ENCODE assay signal across 15 cellular contexts in genomic region chr9:97519441-97519970, GRCh38. TPM values are rescaled to one million over a fixed set of nuclear protein-coding genes. Genes with fewer than 3 reads are reported as not detected.
DNase-seq lines count a peak whose midpoint lies in the region; ATAC-seq and TF ChIP-seq lines count a peak whose summit lies in the region.
"Had no signal": no experiment of that assay in that cellular context is flagged by ENCODE, and none has a peak within 500 bp of the region (broad histone marks: within the 10 kb centered on the region; RNA-seq: fewer than 3 reads in every experiment).

No MANE protein-coding gene starts in this region.

- peak overlapping the region; percentile 68 for H3K27ac ChIP-seq in PC-9
- peak overlapping the region; percentile 13 to 80 (median 76) for H3K27ac ChIP-seq in esophagus squamous epithelium
- H3K27ac ChIP-seq in prostate gland, result peak overlapping the region; percentile 47 to 62
- peak overlapping the region; percentile 49 to 83 (median 70) for H3K27ac ChIP-seq in upper lobe of left lung
- no peak overlapping the region for H3K27ac ChIP-seq in A673 (ENCODE audit: low read depth, low read length, poor library complexity, severe bottlenecking)

- H3K79me2 ChIP-seq in PC-9 (ENCODE audit: low read depth), result no peaks in the 10 kb centered on the region

- peak overlapping the region; percentile 58 for H3K4me2 ChIP-seq in PC-9

- intact Hi-C loops in PC-9 (cut with micrococcal nuclease; ENCODE audit: unreplicated experiment), result loop anchor here (1.0 kb wide), 1 partner anchor 10 kb away; no protein-coding TSS in a partner anchor
- intact Hi-C loops in esophagus squamous epithelium (cut with DNase I), result no loop called here
- intact Hi-C loops in prostate gland (cut with DNase I), result loop anchor here (5.0 kb wide), 1 partner anchor 38 kb away; no protein-coding TSS in a partner anchor
- intact Hi-C loops in A673 (cut with micrococcal nuclease; ENCODE audit: unreplicated experiment), result no loop called here

- BruUV-seq in PC-9 (replicated peaks; lab: Mats Ljungman, UMichigan) (TSS peak; percentile 88), A673 (replicated peaks; lab: Mats Ljungman, UMichigan) (no TSS peak)

- TF ChIP-seq CTCF in PC-9 (conservative IDR thresholded peaks at IDR 0.05) (no peak), esophagus squamous epithelium (IDR thresholded peaks at IDR 0.05) (no peak), prostate gland (IDR thresholded peaks at IDR 0.05) (no peak), upper lobe of left lung (IDR thresholded peaks at IDR 0.05) (no peak), A673 (conservative IDR thresholded peaks at IDR 0.05; ENCODE audit: low read depth, low read length) (no peak)

- TF ChIP-seq EP300 in upper lobe of left lung (IDR thresholded peaks at IDR 0.05), result no peak

- no peaks in the 10 kb centered on the region for H3K9me3 ChIP-seq in PC-9 (ENCODE audit: insufficient read depth, low read depth)
- H3K9me3 ChIP-seq in esophagus squamous epithelium, result no peaks in the 10 kb centered on the region
- H3K9me3 ChIP-seq in prostate gland, result no peaks in the 10 kb centered on the region
- H3K9me3 ChIP-seq in upper lobe of left lung, result no peaks in the 10 kb centered on the region
- H3K9me3 ChIP-seq in A673 (ENCODE audit: low read depth, low read length, poor library complexity, severe bottlenecking), result no peaks in the 10 kb centered on the region

- no peaks in the 10 kb centered on the region for H4K20me1 ChIP-seq in PC-9 (ENCODE audit: insufficient read depth)

- ATAC-seq in upper lobe of left lung (ENCODE audit: low FRiP score in 2 of 2) (no peak), GM21381 (IDR thresholded peaks at IDR 0.05; ENCODE audit: unreplicated experiment) (no peak)
- ATAC-seq: natural killer cell treated with Interleukin-12 subunit alpha and Interleukin-12 subunit beta and Interleukin-15 and Interleukin-18, amount 100 ng/mL, for 72 hours; T-cell had no signal

- DNase-seq in PC-9, result no peak
- DNase-seq in esophagus squamous epithelium (lab: John Stamatoyannopoulos, UW), result no peak
- DNase-seq in prostate gland (ENCODE audit: low spot score), result no peak
- DNase-seq in upper lobe of left lung, result no peak
- DNase-seq in NCI-H748 (lab: John Stamatoyannopoulos, UW; ENCODE audit: unreplicated experiment), result no peak
- no peak for DNase-seq in A673 (ENCODE audit: low spot score)
- DNase-seq: activated CD4-positive, alpha-beta T cell treated with anti-CD3 and anti-CD28 coated beads, Interleukin-2, amount 10 ng/mL, durations not matched to agents 24 days and 14 days; activated naive CD8-positive, alpha-beta T cell treated with anti-CD3 and anti-CD28 coated beads, Interleukin-2, amount 10 ng/mL, durations not matched to agents 7 days and 5 days; AML-193; hippocampal formation; mesendoderm; stimulated activated CD4-positive, alpha-beta T cell treated with anti-CD3 and anti-CD28 coated beads, Interleukin-4, amount 100 ng/mL, for 4 hours; T-cell had no signal

- POLR2A ChIA-PET in PC-9 (lab: Charles Lee; ENCODE audit: unreplicated experiment), result interaction anchor here (0.7 kb wide), 1 partner anchor 1133 kb away, joined by 3 read pairs; no protein-coding TSS in a partner anchor
- POLR2A ChIA-PET in A673 (lab: Charles Lee; ENCODE audit: low non-redundant PET), result no interaction called here

- H3K27me3 ChIP-seq in PC-9 (ENCODE audit: insufficient read depth, low read depth) (no peaks in the 10 kb centered on the region), esophagus squamous epithelium (peaks cover 0 to 51% (median 0%) of the 10 kb centered on the region in 4 donors), prostate gland (replicated peaks; ENCODE audit: insufficient read depth) (no peaks in the 10 kb centered on the region), upper lobe of left lung (no peaks in the 10 kb centered on the region), A673 (replicated peaks; ENCODE audit: insufficient read depth, low read depth, low read length, poor library complexity) (no peaks in the 10 kb centered on the region)

- 85 to 95% methylated on average over 5 to 10 of the region's 11 CpGs for WGBS in esophagus squamous epithelium, 2 donors
- WGBS in prostate gland, result 85% methylated on average over 11 of the region's 11 CpGs
- WGBS in upper lobe of left lung, 2 donors, result 84 to 92% methylated on average over 6 to 11 of the region's 11 CpGs

- H3K9me2 ChIP-seq in PC-9 (ENCODE audit: insufficient read depth), result no peaks in the 10 kb centered on the region

- TF ChIP-seq POLR2A in esophagus squamous epithelium (IDR thresholded peaks at IDR 0.05) (no peak), prostate gland (IDR thresholded peaks at IDR 0.05) (no peak), upper lobe of left lung (IDR thresholded peaks at IDR 0.05) (no peak)

- H3K4me3 ChIP-seq in PC-9, result no peak overlapping the region; the same call in 1 of the 2 replicates
- H3K4me3 ChIP-seq in esophagus squamous epithelium, result no peak overlapping the region
- H3K4me3 ChIP-seq in prostate gland, result no peak overlapping the region
- no peak overlapping the region for H3K4me3 ChIP-seq in upper lobe of left lung
- H3K4me3 ChIP-seq in A673 (ENCODE audit: low read depth, low read length, poor library complexity, severe bottlenecking), result no peak overlapping the region

- H3K4me1 ChIP-seq in PC-9 (replicated peaks; ENCODE audit: insufficient read depth) (peaks cover 30% of the 10 kb centered on the region), esophagus squamous epithelium (peaks cover 0 to 33% (median 9%) of the 10 kb centered on the region in 3 donors), prostate gland (replicated peaks) (peaks cover 6% of the 10 kb centered on the region), upper lobe of left lung (peaks cover 9 to 25% (median 20%) of the 10 kb centered on the region in 4 donors), A673 (ENCODE audit: insufficient read depth, low read length, poor library complexity, severe bottlenecking) (peaks cover 11% of the 10 kb centered on the region)

- H3K36me3 ChIP-seq in PC-9 (ENCODE audit: low read depth), result no peaks in the 10 kb centered on the region
- H3K36me3 ChIP-seq in esophagus squamous epithelium, result no peaks in the 10 kb centered on the region
- H3K36me3 ChIP-seq in prostate gland, result no peaks in the 10 kb centered on the region
- H3K36me3 ChIP-seq in upper lobe of left lung, result no peaks in the 10 kb centered on the region
- H3K36me3 ChIP-seq in A673 (ENCODE audit: insufficient read depth, low read length, poor library complexity, severe bottlenecking), result no peaks in the 10 kb centered on the region

- peaks cover 14% of the 10 kb centered on the region; the same call in 1 of the 2 replicates for H3F3A ChIP-seq in PC-9 (ENCODE audit: insufficient read depth, low read depth)

- CTCF ChIA-PET in PC-9 (lab: Charles Lee) (interaction anchor here (0.6 to 1.1 kb wide), 3 partner anchors 18 to 1755 kb away, joined by 3 to 5 read pairs (median 3); partner anchors contain the start of gene TMOD1), A673 (lab: Charles Lee) (no interaction called here)

- 0 out of 2 replicates have a peak overlapping the region, but pooled peaks have one; percentile 60 for H2AFZ ChIP-seq in PC-9

RNA-seq across cellular contexts. Expression of gene TMOD1, which starts 18.0 kb away (rescaled TPM):
- total RNA-seq in PC-9 (2021) (6.8 and 7.1 TPM in 2 replicates), esophagus squamous epithelium (10 to 100 TPM in 1 of 4 donors, 1 to 10 TPM in 2, under 1 TPM in 1; 0.15 to 13.4 (median 2.4) TPM), prostate gland (1 to 10 TPM; 7.0 to 8.0 TPM), upper lobe of left lung (10 to 100 TPM in 1 of 6 donors, 1 to 10 TPM in 5; 4.4 to 12.6 (median 8.8) TPM), A673 (2021) (0.09 and 0.24 TPM in 2 replicates)

Comparison
In these comparisons a context has a peak if more than half of its experiments do, and no peak if none do; other contexts are left out.
1. intact Hi-C loops: an anchor here in PC-9 (1.0 kb wide) and prostate gland (5.0 kb wide); none called in esophagus squamous epithelium and A673.